Comparison of ENCODE assay signal across 36 cellular contexts in the genomic region with DNA sequence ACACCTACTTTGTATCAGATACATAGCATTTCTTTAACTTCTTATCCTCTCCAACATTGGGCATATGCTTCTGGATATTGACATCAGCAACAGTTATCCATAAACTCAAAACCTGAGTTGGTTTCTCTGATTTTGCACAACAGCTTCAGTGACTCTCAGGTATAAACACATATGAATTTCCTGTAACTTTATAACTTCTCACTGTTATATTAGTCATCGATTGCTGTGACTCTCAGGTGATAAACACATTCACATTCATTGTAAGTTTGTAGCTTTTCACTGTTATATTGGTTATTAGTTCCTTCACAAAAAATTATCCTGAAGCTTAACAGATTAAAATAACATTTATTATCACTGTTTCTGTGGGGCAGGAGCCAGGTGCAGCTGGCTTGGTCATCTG.
"Had no signal": no experiment of that assay in that cellular context is flagged by ENCODE, and none has a peak within 500 bp of the region (broad histone marks: within the 10 kb centered on the region; RNA-seq: fewer than 3 reads in every experiment).

No MANE protein-coding gene starts in this region.

- H3K4me1 ChIP-seq: adrenal gland, body of pancreas, breast epithelium had no signal

- H3K36me3 ChIP-seq: adrenal gland, brain microvascular endothelial cell, breast epithelium, cardiac muscle cell had no signal

- H3K4me3 ChIP-seq: adrenal gland, body of pancreas, breast epithelium, cardiac muscle cell had no signal

- FAIRE-seq: astrocyte, TTC549 had no signal

- H3K9me3 ChIP-seq: adrenal gland, body of pancreas, breast epithelium had no signal

- H3K27me3 ChIP-seq: adrenal gland, body of pancreas, breast epithelium, cardiac muscle cell had no signal

- H3K27ac ChIP-seq: adrenal gland, body of pancreas, brain microvascular endothelial cell, breast epithelium, cardiac muscle cell, VCaP had no signal

- ATAC-seq: activated CD8-positive, alpha-beta T cell treated with anti-CD3 and anti-CD28 coated beads for 36 hours; activated naive CD4-positive, alpha-beta T cell treated with anti-CD3 and anti-CD28 coated beads, Interleukin-2, amount 50 U/mL, for 72 hours; activated T-cell treated with anti-CD3 and anti-CD28 coated beads, Interleukin-2, amount 50 U/mL, for 4 hours; activated T-cell treated with anti-CD3 and anti-CD28 coated beads, Interleukin-2, amount 50 U/mL, for 72 hours; activated T-helper 17 cell treated with anti-CD3 and anti-CD28 coated beads, Interleukin-2, amount 50 U/mL, for 72 hours; body of pancreas had no signal

- DNase-seq: activated B cell treated with CpG ODN at 0.5 μM for 24 hours; activated CD4-positive, alpha-beta memory T cell treated with anti-CD3 and anti-CD28 coated beads for 36 hours; activated CD4-positive, alpha-beta T cell treated with anti-CD3 and anti-CD28 coated beads for 4 hours; activated CD4-positive, alpha-beta T cell treated with anti-CD3 and anti-CD28 coated beads, Interleukin-2, amount 10 ng/mL, durations not matched to agents 24 days and 14 days; activated CD4-positive, alpha-beta T cell treated with anti-CD3 and anti-CD28 coated beads, Interleukin-2, amount 50 U/mL, for 1 hour; activated CD4-positive, alpha-beta T cell treated with anti-CD3 and anti-CD28 coated beads, Interleukin-2, amount 50 U/mL, for 4 hours; activated CD4-positive, CD25-positive, alpha-beta regulatory T cell treated with anti-CD3 and anti-CD28 coated beads, Interleukin-2, amount 50 U/mL, for 72 hours; activated CD8-positive, alpha-beta memory T cell treated with anti-CD3 and anti-CD28 coated beads, Interleukin-2, amount 50 U/mL, for 4 hours; activated CD8-positive, alpha-beta T cell treated with anti-CD3 and anti-CD28 coated beads for 36 hours; activated effector memory CD4-positive, alpha-beta T cell treated with anti-CD3 and anti-CD28 coated beads, Interleukin-2, amount 50 U/mL, for 16 hours; activated gamma-delta T cell treated with Interleukin-2 at 50 U/mL for 16 hours; activated naive CD4-positive, alpha-beta T cell; activated naive CD4-positive, alpha-beta T cell treated with anti-CD3 and anti-CD28 coated beads for 36 hours; activated naive CD4-positive, alpha-beta T cell treated with anti-CD3 and anti-CD28 coated beads, Interleukin-2, amount 50 U/mL, for 16 hours; activated naive CD8-positive, alpha-beta T cell treated with anti-CD3 and anti-CD28 coated beads for 36 hours; activated T-cell treated with anti-CD3 and anti-CD28 coated beads for 4 hours; activated T-cell treated with anti-CD3 and anti-CD28 coated beads, Interleukin-2, amount 50 U/mL, for 1 hour; activated T-cell treated with anti-CD3 and anti-CD28 coated beads, Interleukin-2, amount 50 U/mL, for 4 hours; activated T-cell treated with anti-CD3 and anti-CD28 coated beads, Interleukin-2, amount 50 U/mL, for 72 hours; adrenal gland; amniotic stem cell; aorta; brain microvascular endothelial cell; caudate nucleus; cerebellar nuclear complex; T-helper 1 cell; T-helper 2 cell; T-helper 9 cell had no signal
